In the genomic region with DNA sequence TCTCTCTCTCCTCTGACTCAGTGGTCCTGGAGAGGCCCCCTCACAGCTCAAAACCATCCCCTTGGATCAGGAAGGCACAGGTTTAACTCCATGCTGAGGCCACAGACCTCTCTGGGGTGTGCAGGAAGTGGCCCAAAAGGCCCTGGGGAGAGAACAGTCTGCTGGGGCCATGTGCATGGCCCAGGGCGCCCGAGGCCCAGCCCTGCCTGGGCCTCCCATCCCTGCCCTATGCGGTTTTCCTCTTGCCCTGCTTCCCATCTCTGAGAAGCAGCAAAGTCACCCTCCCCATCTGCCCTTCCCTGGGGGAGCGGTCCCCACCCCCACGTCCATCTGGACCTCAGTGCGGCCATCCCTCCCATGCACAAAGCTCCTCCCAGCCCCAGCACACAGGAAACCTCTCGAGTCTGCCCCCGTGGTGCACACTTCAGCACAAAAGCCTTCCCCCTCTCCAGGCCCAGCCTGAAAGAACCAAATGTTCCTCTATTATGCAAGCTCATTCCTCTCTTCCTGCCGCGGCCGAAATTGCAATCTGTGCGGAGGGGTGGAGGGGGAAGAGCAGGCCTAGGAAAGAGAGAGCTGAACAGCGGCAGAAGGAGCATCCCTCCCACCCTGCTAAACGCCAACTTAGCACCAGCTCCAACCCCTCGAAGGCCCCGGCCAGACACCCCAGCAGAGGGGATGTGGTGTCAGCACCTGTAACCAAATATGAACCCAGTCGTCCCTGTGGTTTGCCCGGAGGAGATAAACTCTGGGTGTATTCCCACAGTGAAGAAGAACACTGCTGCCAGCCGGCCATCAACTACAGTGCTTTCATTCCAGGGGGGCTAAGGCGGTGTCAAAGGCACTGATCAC, we compare ENCODE assay signal across 7 cellular contexts.
DNase-seq lines count a peak whose midpoint lies in the region; ATAC-seq, FAIRE-seq and TF ChIP-seq lines count a peak whose summit lies in the region.

No MANE protein-coding gene starts in this region.

- TF ChIP-seq EP300 in HepG2 (IDR thresholded peaks at IDR 0.05; ENCODE audit: low read depth in 2 of 2, low read length in 2 of 2) (no peak), HepG2 (CRISPR knock-in tag; IDR thresholded peaks at IDR 0.05; ENCODE audit: borderline replicate concordance) (no peak)

- no peak overlapping the region for H3K27ac ChIP-seq in GM23338 (ENCODE audit: low read depth)
- H3K27ac ChIP-seq in HepG2 (ENCODE audit: extremely low read length, insufficient read depth, low read length), result no peak overlapping the region

- no peaks in the 10 kb centered on the region for H3F3A ChIP-seq in GM23338 (replicated peaks; ENCODE audit: low read depth)

- H3K4me3 ChIP-seq in GM23338 (no peak overlapping the region), cardiac fibroblast (replicated peaks in 1 of 2; ENCODE audit: low read depth in 2 of 2, low read length in 2 of 2) (no peak overlapping the region), HepG2 (replicated peaks in 1 of 3; ENCODE audit: insufficient read depth in 1 of 3, low read depth in 2 of 3, low read length in 3 of 3) (peak overlapping the region in 1 of 3 experiments; percentile 8; a peak in 1 of 6 replicates)

- H3K9me3 Mint-ChIP-seq in GM23338, result peaks cover 39% of the 10 kb centered on the region

- peak overlapping the region; percentile 90 for H2AFZ ChIP-seq in GM23338
- H2AFZ ChIP-seq in HepG2 (ENCODE audit: low read length), result no peak overlapping the region

- H3K36me3 ChIP-seq in GM23338 (ENCODE audit: insufficient read depth) (no peaks in the 10 kb centered on the region), HepG2 (replicated peaks in 1 of 2; ENCODE audit: control insufficient read depth in 1 of 2, insufficient read depth in 2 of 2, low read length in 2 of 2) (no peaks in the 10 kb centered on the region)

- H3K27me3 ChIP-seq in GM23338 (ENCODE audit: insufficient read depth) (no peaks in the 10 kb centered on the region), HepG2 (ENCODE audit: control insufficient read depth in 1 of 2, insufficient read depth in 2 of 2, low read length in 2 of 2) (peaks cover 5 to 55% of the 10 kb centered on the region in 2 experiments; a peak in 4 of 5 replicates)

- no peak overlapping the region for H3K9ac ChIP-seq in HepG2 (ENCODE audit: insufficient read depth, low read depth, low read length)

- peak overlapping the region; percentile 1; the same call in 2 of the 3 replicates for H3K4me3 Mint-ChIP-seq in GM23338

- POLR2A ChIA-PET in HepG2 (lab: Yijun Ruan, JAX), result no interaction called here

- in situ Hi-C loops in HepG2 (cut with HindIII; ENCODE audit: extremely low pct_ligation_motif_present, low pct_unique_long_range_greater_than_20kb), result no loop called here

- H3K27ac Mint-ChIP-seq in GM23338, result peak overlapping the region; percentile 81

- peak overlapping the region; percentile 51 for H3K4me2 ChIP-seq in GM23338
- H3K4me2 ChIP-seq in HepG2 (ENCODE audit: low read depth, low read length), result peak overlapping the region; percentile 26; the same call in 1 of the 2 replicates

- H3K9me3 ChIP-seq in HepG2 (ENCODE audit: low read length), result no peaks in the 10 kb centered on the region; the same call in 1 of the 2 replicates

- H3K4me1 Mint-ChIP-seq in GM23338, result peaks cover 38% of the 10 kb centered on the region

- H4K20me1 ChIP-seq in GM23338 (replicated peaks; ENCODE audit: insufficient read depth) (no peaks in the 10 kb centered on the region), HepG2 (ENCODE audit: insufficient read depth, low read length) (no peaks in the 10 kb centered on the region)

- intact Hi-C loops in HepG2 (cut with micrococcal nuclease; ENCODE audit: unreplicated experiment), result no loop called here

- no peak for FAIRE-seq in HepG2 (lab: Jason Lieb, UNC)

- WGBS in HepG2 (ENCODE audit: low lambda C conversion rate), result 9% methylated on average over 14 of the region's 20 CpGs

- no peaks in the 10 kb centered on the region for H3K9me2 ChIP-seq in GM23338 (ENCODE audit: insufficient read depth)

- TF ChIP-seq CTCF in GM23338 (conservative IDR thresholded peaks at IDR 0.05; ENCODE audit: low read depth in 2 of 2), result no peak
- no peak for TF ChIP-seq CTCF in cardiac fibroblast (IDR thresholded peaks at IDR 0.05; ENCODE audit: low read depth, low read length)
- TF ChIP-seq CTCF in HepG2 (CRISPR knock-in tag; IDR thresholded peaks at IDR 0.05), result no peak

- H3K4me1 ChIP-seq in GM23338 (ENCODE audit: insufficient read depth) (peaks cover 17% of the 10 kb centered on the region), HepG2 (ENCODE audit: insufficient read depth, low read length) (peaks cover 25% of the 10 kb centered on the region)

- no peak for TF ChIP-seq POLR2A in HepG2 (IDR thresholded peaks at IDR 0.05; ENCODE audit: insufficient read depth in 1 of 2, low read depth in 2 of 2, low read length in 2 of 2)

- H3K79me2 ChIP-seq in GM23338 (replicated peaks; ENCODE audit: insufficient read depth) (no peaks in the 10 kb centered on the region), HepG2 (ENCODE audit: insufficient read depth, low read length) (no peaks in the 10 kb centered on the region)

- TF ChIP-seq RAD21 in HepG2 (CRISPR knock-in tag; IDR thresholded peaks at IDR 0.05), result no peak

- peaks cover 26% of the 10 kb centered on the region for H3K36me3 Mint-ChIP-seq in GM23338 (ENCODE audit: low read depth)

- BruUV-seq in HepG2 (replicated peaks; lab: Mats Ljungman, UMichigan), result no TSS peak

- CTCF ChIA-PET in HepG2 (lab: Yijun Ruan, JAX; ENCODE audit: low intra/inter-chr PET ratio, low total read pairs), result no interaction called here

- DNase-seq in GM23338 (ENCODE audit: low spot score) (peak; percentile 74), NCI-H446 treated with DMSO at 0.1 percent for 48 hours (lab: John Stamatoyannopoulos, UW) (peak; percentile 96), cardiac fibroblast (ENCODE audit: low read depth in 2 of 2) (peak; percentile 95 to 96), HepG2 (ENCODE audit: low spot score) (no peak), superior temporal gyrus (ENCODE audit: extremely low spot score) (peak; percentile 93), DMS53 treated with DMSO at 0.1 percent for 48 hours (lab: John Stamatoyannopoulos, UW; ENCODE audit: unreplicated experiment) (no peak)
- no peak for DNase-seq in activated CD4-positive, alpha-beta T cell treated with anti-CD3 and anti-CD28 coated beads, Interleukin-2, amount 50 U/mL, for 1 hour

- ATAC-seq in GM23338 (peak; percentile 61), HepG2 (no peak; the same call in 2 of the 3 replicates)

- peaks cover 16% of the 10 kb centered on the region for H3K27me3 Mint-ChIP-seq in GM23338 (ENCODE audit: insufficient read depth, low read depth, poor library complexity)

TF ChIP-seq in GM23338, 12 proteins besides CTCF, POLR2A, EP300 and RAD21 (continues in another document):
- TF ChIP-seq EZH2 (IDR thresholded peaks at IDR 0.05; ENCODE audit: low read depth, unreplicated experiment) (no peak), POLR2AphosphoS5 (IDR thresholded peaks at IDR 0.05; ENCODE audit: low read depth) (no peak), EZH2phosphoT487 (IDR thresholded peaks at IDR 0.05; ENCODE audit: unreplicated experiment) (no peak)

TF ChIP-seq in HepG2, 621 proteins besides CTCF, POLR2A, EP300 and RAD21:
- TF ChIP-seq, protein P1, sequence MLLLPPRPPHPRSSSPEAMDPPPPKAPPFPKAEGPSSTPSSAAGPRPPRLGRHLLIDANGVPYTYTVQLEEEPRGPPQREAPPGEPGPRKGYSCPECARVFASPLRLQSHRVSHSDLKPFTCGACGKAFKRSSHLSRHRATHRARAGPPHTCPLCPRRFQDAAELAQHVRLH (CRISPR knock-in tag; IDR thresholded peaks at IDR 0.05; ENCODE audit: borderline replicate concordance, low read depth), result no peak
- 0 out of 2 replicates have a peak, but pooled peaks have one; percentile 35 for TF ChIP-seq ZSCAN25 (CRISPR knock-in tag; IDR thresholded peaks at IDR 0.05)
- TF ChIP-seq, protein P2, sequence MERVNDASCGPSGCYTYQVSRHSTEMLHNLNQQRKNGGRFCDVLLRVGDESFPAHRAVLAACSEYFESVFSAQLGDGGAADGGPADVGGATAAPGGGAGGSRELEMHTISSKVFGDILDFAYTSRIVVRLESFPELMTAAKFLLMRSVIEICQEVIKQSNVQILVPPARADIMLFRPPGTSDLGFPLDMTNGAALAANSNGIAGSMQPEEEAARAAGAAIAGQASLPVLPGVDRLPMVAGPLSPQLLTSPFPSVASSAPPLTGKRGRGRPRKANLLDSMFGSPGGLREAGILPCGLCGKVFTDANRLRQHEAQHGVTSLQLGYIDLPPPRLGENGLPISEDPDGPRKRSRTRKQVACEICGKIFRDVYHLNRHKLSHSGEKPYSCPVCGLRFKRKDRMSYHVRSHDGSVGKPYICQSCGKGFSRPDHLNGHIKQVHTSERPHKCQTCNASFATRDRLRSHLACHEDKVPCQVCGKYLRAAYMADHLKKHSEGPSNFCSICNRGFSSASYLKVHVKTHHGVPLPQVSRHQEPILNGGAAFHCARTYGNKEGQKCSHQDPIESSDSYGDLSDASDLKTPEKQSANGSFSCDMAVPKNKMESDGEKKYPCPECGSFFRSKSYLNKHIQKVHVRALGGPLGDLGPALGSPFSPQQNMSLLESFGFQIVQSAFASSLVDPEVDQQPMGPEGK (CRISPR knock-in tag; IDR thresholded peaks at IDR 0.05), result peak; percentile 39; the same call in 1 of the 2 replicates

Comparison
In these comparisons a context has a peak if more than half of its experiments do, and no peak if none do; other contexts are left out.
1. DNase-seq: peak in GM23338 (single experiment), NCI-H446 treated with DMSO at 0.1 percent for 48 hours (single experiment), cardiac fibroblast (2 of 2) and superior temporal gyrus (single experiment); none in HepG2 (single experiment), DMS53 treated with DMSO at 0.1 percent for 48 hours (single experiment) and activated CD4-positive, alpha-beta T cell treated with anti-CD3 and anti-CD28 coated beads, Interleukin-2, amount 50 U/mL, for 1 hour (single experiment).